In genomic region chr1:16614361-16615252, GRCh38 we compare ENCODE assay signal across 13 cellular contexts. TPM values are rescaled to one million over a fixed set of nuclear protein-coding genes. Genes with fewer than 3 reads are reported as not detected.
A peak's percentile ranks its signal among the peaks of the same experiment; 100 is the strongest.
DNase-seq lines count a peak whose midpoint lies in the region; ATAC-seq lines count a peak whose summit lies in the region.
"Had no signal": no experiment of that assay in that cellular context is flagged by ENCODE, and none has a peak within 500 bp of the region (broad histone marks: within the 10 kb centered on the region; RNA-seq: fewer than 3 reads in every experiment).

No MANE protein-coding gene starts in this region.

- peak overlapping the region; percentile 28 for H3K4me3 ChIP-seq in CD4-positive, CD25-positive, alpha-beta regulatory T cell (ENCODE audit: low read depth, low read length)
- no peak overlapping the region for H3K4me3 ChIP-seq in H7 (ENCODE audit: insufficient read depth, low read depth, low read length)

- no peaks in the 10 kb centered on the region for H3K4me1 Mint-ChIP-seq in CD4-positive, CD25-positive, alpha-beta regulatory T cell
- H3K4me1 Mint-ChIP-seq: activated naive CD4-positive, alpha-beta T cell treated with anti-CD3 and anti-CD28 coated beads, Interleukin-2, amount 10 ng/mL, durations not matched to agents 7 days and 5 days; immature natural killer cell had no signal

- no peak overlapping the region for H3K27ac ChIP-seq in CD4-positive, CD25-positive, alpha-beta regulatory T cell (ENCODE audit: insufficient read depth, low read length, poor library complexity, severe bottlenecking)

- H3K4me3 Mint-ChIP-seq in CD4-positive, CD25-positive, alpha-beta regulatory T cell, result no peak overlapping the region
- H3K4me3 Mint-ChIP-seq: activated naive CD4-positive, alpha-beta T cell treated with anti-CD3 and anti-CD28 coated beads, Interleukin-2, amount 10 ng/mL, durations not matched to agents 7 days and 5 days; immature natural killer cell; T-helper 1 cell treated with Interleukin-12 subunit alpha and Interleukin-12 subunit beta and Interleukin-4 antibody, amounts not matched to agents 30 μg/mL and 1 μg/mL, for 36 hours had no signal

- ATAC-seq in CD4-positive, CD25-positive, alpha-beta regulatory T cell (ENCODE audit: low read depth in 2 of 2), result no peak

- H3K27me3 Mint-ChIP-seq in CD4-positive, CD25-positive, alpha-beta regulatory T cell, result no peaks in the 10 kb centered on the region
- H3K27me3 Mint-ChIP-seq: activated naive CD4-positive, alpha-beta T cell treated with anti-CD3 and anti-CD28 coated beads, Interleukin-2, amount 10 ng/mL, durations not matched to agents 7 days and 5 days had no signal

- peaks cover 17% of the 10 kb centered on the region for H3K4me1 ChIP-seq in CD4-positive, CD25-positive, alpha-beta regulatory T cell (ENCODE audit: control insufficient read depth, insufficient read depth, low read length, poor library complexity, severe bottlenecking)

- H3K36me3 Mint-ChIP-seq in CD4-positive, CD25-positive, alpha-beta regulatory T cell, result no peaks in the 10 kb centered on the region
- H3K36me3 Mint-ChIP-seq: activated naive CD4-positive, alpha-beta T cell treated with anti-CD3 and anti-CD28 coated beads, Interleukin-2, amount 10 ng/mL, durations not matched to agents 7 days and 5 days; immature natural killer cell had no signal

- H3K36me3 ChIP-seq in CD4-positive, CD25-positive, alpha-beta regulatory T cell (ENCODE audit: control insufficient read depth, insufficient read depth, low read length), result peaks cover 10% of the 10 kb centered on the region
- no peaks in the 10 kb centered on the region; the same call in 1 of the 2 replicates for H3K36me3 ChIP-seq in H7 (replicated peaks; ENCODE audit: control insufficient read depth, insufficient read depth, low read length)

- H3K27ac Mint-ChIP-seq in CD4-positive, CD25-positive, alpha-beta regulatory T cell, result no peak overlapping the region
- H3K27ac Mint-ChIP-seq: activated naive CD4-positive, alpha-beta T cell treated with anti-CD3 and anti-CD28 coated beads, Interleukin-2, amount 10 ng/mL, durations not matched to agents 7 days and 5 days; immature natural killer cell; T-helper 1 cell treated with Interleukin-12 subunit alpha and Interleukin-12 subunit beta and Interleukin-4 antibody, amounts not matched to agents 30 μg/mL and 1 μg/mL, for 36 hours had no signal

- H3K9me3 Mint-ChIP-seq in CD4-positive, CD25-positive, alpha-beta regulatory T cell, result no peaks in the 10 kb centered on the region
- H3K9me3 Mint-ChIP-seq: activated naive CD4-positive, alpha-beta T cell treated with anti-CD3 and anti-CD28 coated beads, Interleukin-2, amount 10 ng/mL, durations not matched to agents 7 days and 5 days; immature natural killer cell; T-helper 1 cell treated with Interleukin-12 subunit alpha and Interleukin-12 subunit beta and Interleukin-4 antibody, amounts not matched to agents 30 μg/mL and 1 μg/mL, for 36 hours had no signal

- DNase-seq in CD4-positive, CD25-positive, alpha-beta regulatory T cell, result no peak
- DNase-seq in H7, result peak; percentile 64
- peak; percentile 61 for DNase-seq in activated CD8-positive, alpha-beta memory T cell treated with anti-CD3 and anti-CD28 coated beads, Interleukin-2, amount 50 U/mL, for 48 hours
- peak; percentile 40 for DNase-seq in medulla oblongata (ENCODE audit: extremely low spot score)
- no peak for DNase-seq in NCI-H345 (lab: John Stamatoyannopoulos, UW)
- DNase-seq in COR-L47 (lab: John Stamatoyannopoulos, UW), result no peak
- DNase-seq in iPS-NIHi7 (ENCODE audit: extremely low spot score), result no peak
- DNase-seq in stimulated activated CD4-positive, alpha-beta T cell treated with anti-CD3 and anti-CD28 coated beads, Interleukin-4, amount 100 ng/mL, for 24 hours, result no peak
- DNase-seq: activated naive CD4-positive, alpha-beta T cell treated with anti-CD3 and anti-CD28 coated beads, Interleukin-2, amount 10 ng/mL, durations not matched to agents 7 days and 5 days; NCI-H2081 had no signal

- H3K27me3 ChIP-seq in CD4-positive, CD25-positive, alpha-beta regulatory T cell (ENCODE audit: control insufficient read depth, insufficient read depth, low read length), result peaks cover 32% of the 10 kb centered on the region
- peaks cover 33% of the 10 kb centered on the region for H3K27me3 ChIP-seq in H7 (ENCODE audit: control insufficient read depth, insufficient read depth, low read length)

- no peaks in the 10 kb centered on the region for H3K9me3 ChIP-seq in CD4-positive, CD25-positive, alpha-beta regulatory T cell (ENCODE audit: control insufficient read depth in 2 of 2, low read length in 2 of 2)
- H3K9me3 ChIP-seq: psoas muscle had no signal

RNA-seq across cellular contexts. Expression of gene NBPF1, which starts 1.2 kb away (rescaled TPM):
- 13.0 TPM for total RNA-seq in CD4-positive, CD25-positive, alpha-beta regulatory T cell
- polyA plus RNA-seq in CD4-positive, CD25-positive, alpha-beta regulatory T cell, result 1 to 10 TPM in 3 of 4 donors, under 1 TPM in 1; 0.49 to 3.7 (median 2.1) TPM
- total RNA-seq in H7 (2014; rRNA removed; shearing (Covaris generic)), result 6.8 and 14.4 TPM in 2 replicates

RNA-seq across cellular contexts. Expression of gene RNU1-3, which starts 52.1 kb away (rescaled TPM):
- total RNA-seq in CD4-positive, CD25-positive, alpha-beta regulatory T cell, result 3,278 TPM
- 10 to 100 TPM in 1 of 4 donors, not detected in 3; 23.7 TPM for polyA plus RNA-seq in CD4-positive, CD25-positive, alpha-beta regulatory T cell
- total RNA-seq in H7 (2014; rRNA removed; shearing (Covaris generic)), result under 0.01 TPM in 2 replicates
- polyA plus RNA-seq: psoas muscle had no signal

Comparison
In these comparisons a context has a peak if more than half of its experiments do, and no peak if none do; other contexts are left out.
1. DNase-seq: peak in H7 (single experiment), activated CD8-positive, alpha-beta memory T cell treated with anti-CD3 and anti-CD28 coated beads, Interleukin-2, amount 50 U/mL, for 48 hours (single experiment) and medulla oblongata (single experiment); none in CD4-positive, CD25-positive, alpha-beta regulatory T cell (0 of 3), NCI-H345 (single experiment), COR-L47 (single experiment), iPS-NIHi7 (single experiment) and stimulated activated CD4-positive, alpha-beta T cell treated with anti-CD3 and anti-CD28 coated beads, Interleukin-4, amount 100 ng/mL, for 24 hours (single experiment).
2. RNA of gene RNU1-3, which starts 52.1 kb away (total RNA-seq): 3,278 TPM in CD4-positive, CD25-positive, alpha-beta regulatory T cell (single experiment); under 0.01 TPM in H7; every median in the first group is over 1,000 times any median in the second.